22 cellular contexts compared by ENCODE assay signal in genomic region chr11:75271730-75272129, GRCh38. TPM values are rescaled to one million over a fixed set of nuclear protein-coding genes. Genes with fewer than 3 reads are reported as not detected.
DNase-seq lines count a peak whose midpoint lies in the region; ATAC-seq and TF ChIP-seq lines count a peak whose summit lies in the region.
"Had no signal": no experiment of that assay in that cellular context is flagged by ENCODE, and none has a peak within 500 bp of the region (broad histone marks: within the 10 kb centered on the region; RNA-seq: fewer than 3 reads in every experiment).

No MANE protein-coding gene starts in this region.

- H3K27ac ChIP-seq in coronary artery = no peak overlapping the region
- H3K27ac ChIP-seq in spleen = peak overlapping the region in 3 of 8 donors; percentile 31 to 86 (median 85)
- H3K27ac ChIP-seq in body of pancreas = no peak overlapping the region
- H3K27ac ChIP-seq: cardiac muscle cell, GM23248, neural progenitor cell, prostate gland, thyroid gland had no signal

- intact Hi-C loops in spleen (cut with DNase I; ENCODE audit: low total_unique reads) (no loop called here), body of pancreas (cut with DNase I) (no loop called here)

- H3K4me1 ChIP-seq in spleen (peaks cover 5 to 74% (median 33%) of the 10 kb centered on the region in 6 donors), body of pancreas (no peaks in the 10 kb centered on the region)
- H3K4me1 ChIP-seq: neural progenitor cell, prostate gland, thyroid gland had no signal

- no peaks in the 10 kb centered on the region for H3K27me3 Mint-ChIP-seq in activated naive CD8-positive, alpha-beta T cell
- H3K27me3 Mint-ChIP-seq in activated naive CD8-positive, alpha-beta T cell treated with anti-CD3 and anti-CD28 coated beads for 36 hours = no peaks in the 10 kb centered on the region

- H3K4me3 Mint-ChIP-seq in activated naive CD8-positive, alpha-beta T cell = no peak overlapping the region
- H3K4me3 Mint-ChIP-seq in activated naive CD8-positive, alpha-beta T cell treated with anti-CD3 and anti-CD28 coated beads for 36 hours = no peak overlapping the region
- H3K4me3 Mint-ChIP-seq: neural progenitor cell had no signal

- H3K9me3 Mint-ChIP-seq in activated naive CD8-positive, alpha-beta T cell (ENCODE audit: low read depth) = no peaks in the 10 kb centered on the region
- H3K9me3 Mint-ChIP-seq in activated naive CD8-positive, alpha-beta T cell treated with anti-CD3 and anti-CD28 coated beads for 36 hours = no peaks in the 10 kb centered on the region
- H3K9me3 Mint-ChIP-seq: neural progenitor cell had no signal

- no peak for ATAC-seq in body of pancreas

- H3K36me3 ChIP-seq in spleen = peaks cover 0 to 100% (median 36%) of the 10 kb centered on the region in 6 donors
- H3K36me3 ChIP-seq in body of pancreas (replicated peaks in 1 of 2; ENCODE audit: insufficient read depth in 1 of 2, low read depth in 2 of 2) = peaks cover 0 to 6% of the 10 kb centered on the region in 2 donors
- H3K36me3 ChIP-seq: cardiac muscle cell, neural progenitor cell had no signal

- TF ChIP-seq CTCF in coronary artery (IDR thresholded peaks at IDR 0.05) (no peak), spleen (IDR thresholded peaks at IDR 0.05 in 8 of 11, conservative IDR thresholded peaks at IDR 0.05 in 3 of 11) (no peak), body of pancreas (IDR thresholded peaks at IDR 0.05) (no peak)

- H3K4me3 ChIP-seq in coronary artery (no peak overlapping the region), spleen (no peak overlapping the region), body of pancreas (no peak overlapping the region)
- H3K4me3 ChIP-seq: cardiac muscle cell, GM23248, neural progenitor cell, prostate gland, skin epidermis, thyroid gland had no signal

- H3K9me3 ChIP-seq in spleen = no peaks in the 10 kb centered on the region
- H3K9me3 ChIP-seq in body of pancreas = no peaks in the 10 kb centered on the region
- H3K9me3 ChIP-seq: prostate gland, thyroid gland had no signal

- TF ChIP-seq POLR2A in spleen (IDR thresholded peaks at IDR 0.05) = no peak
- no peak for TF ChIP-seq POLR2A in body of pancreas (IDR thresholded peaks at IDR 0.05)

- H3K36me3 Mint-ChIP-seq in activated naive CD8-positive, alpha-beta T cell = peaks cover 7% of the 10 kb centered on the region
- peaks cover 15% of the 10 kb centered on the region for H3K36me3 Mint-ChIP-seq in activated naive CD8-positive, alpha-beta T cell treated with anti-CD3 and anti-CD28 coated beads for 36 hours
- H3K36me3 Mint-ChIP-seq: neural progenitor cell had no signal

- peak overlapping the region; percentile 46 for H3K27ac Mint-ChIP-seq in activated naive CD8-positive, alpha-beta T cell
- H3K27ac Mint-ChIP-seq in activated naive CD8-positive, alpha-beta T cell treated with anti-CD3 and anti-CD28 coated beads for 36 hours = no peak overlapping the region
- H3K27ac Mint-ChIP-seq: neural progenitor cell had no signal

- WGBS in spleen, 5 donors = 55 to 85% (median 74%) methylated on average over 6 of the region's 6 CpGs
- WGBS in body of pancreas, 2 donors = 58 to 80% methylated on average over 5 to 6 of the region's 6 CpGs

- H3K27me3 ChIP-seq in spleen (replicated peaks in 1 of 7) = no peaks in the 10 kb centered on the region
- no peaks in the 10 kb centered on the region for H3K27me3 ChIP-seq in body of pancreas
- H3K27me3 ChIP-seq: cardiac muscle cell, neural progenitor cell, thyroid gland had no signal

- no peak for DNase-seq in activated naive CD8-positive, alpha-beta T cell treated with anti-CD3 and anti-CD28 coated beads for 36 hours
- DNase-seq in D341Med (ENCODE audit: low spot score) = peak; percentile 51
- peak; percentile 62 for DNase-seq in coronary artery (ENCODE audit: low spot score)
- DNase-seq in spleen = peak; percentile 58
- no peak for DNase-seq in 8988T
- DNase-seq in NCI-H2029 treated with DMSO at 0.1 percent for 48 hours (lab: John Stamatoyannopoulos, UW) = no peak
- no peak for DNase-seq in body of pancreas
- DNase-seq: activated CD4-positive, CD25-positive, alpha-beta regulatory T cell treated with anti-CD3 and anti-CD28 coated beads, Interleukin-2, amount 50 U/mL, for 72 hours; activated effector memory CD4-positive, alpha-beta T cell treated with anti-CD3 and anti-CD28 coated beads, Interleukin-2, amount 50 U/mL, for 16 hours; midbrain; NCI-H1048; NCI-H187; stimulated activated CD4-positive, alpha-beta T cell treated with anti-CD3 and anti-CD28 coated beads, Interleukin-2, amount 100 ng/mL, for 48 hours; stimulated activated naive CD4-positive, alpha-beta T cell treated with Interleukin-2 at 50 U/mL for 16 hours; thyroid gland had no signal

- H3K4me1 Mint-ChIP-seq in activated naive CD8-positive, alpha-beta T cell (ENCODE audit: low read depth) = peaks cover 49% of the 10 kb centered on the region
- peaks cover 35% of the 10 kb centered on the region for H3K4me1 Mint-ChIP-seq in activated naive CD8-positive, alpha-beta T cell treated with anti-CD3 and anti-CD28 coated beads for 36 hours

RNA-seq across cellular contexts. Expression of gene TPBGL, which starts 31.2 kb away (rescaled TPM):
- total RNA-seq in activated naive CD8-positive, alpha-beta T cell treated with anti-CD3 and anti-CD28 coated beads for 36 hours = under 1 TPM; 0.20 to 0.45 TPM
- total RNA-seq in spleen (under 1 TPM in 4 of 7 donors, not detected in 3; 0.16 to 0.59 (median 0.23) TPM), body of pancreas (under 1 TPM in 1 of 2 donors, not detected in 1; 0.26 TPM)
- polyA plus RNA-seq in spleen = under 1 TPM; 0.10 to 0.15 (median 0.11) TPM
- total RNA-seq: GM23248, left lobe of liver had no signal
- polyA plus RNA-seq: GM23248 had no signal

Comparison
In these comparisons a context has a peak if more than half of its experiments do, and no peak if none do; other contexts are left out.
1. DNase-seq: peak in D341Med (single experiment), coronary artery (single experiment) and spleen (single experiment); none in activated naive CD8-positive, alpha-beta T cell treated with anti-CD3 and anti-CD28 coated beads for 36 hours (single experiment), 8988T (single experiment), NCI-H2029 treated with DMSO at 0.1 percent for 48 hours (single experiment) and body of pancreas (0 of 4).